ENCODE assay signal across 32 cellular contexts in the genomic region with DNA sequence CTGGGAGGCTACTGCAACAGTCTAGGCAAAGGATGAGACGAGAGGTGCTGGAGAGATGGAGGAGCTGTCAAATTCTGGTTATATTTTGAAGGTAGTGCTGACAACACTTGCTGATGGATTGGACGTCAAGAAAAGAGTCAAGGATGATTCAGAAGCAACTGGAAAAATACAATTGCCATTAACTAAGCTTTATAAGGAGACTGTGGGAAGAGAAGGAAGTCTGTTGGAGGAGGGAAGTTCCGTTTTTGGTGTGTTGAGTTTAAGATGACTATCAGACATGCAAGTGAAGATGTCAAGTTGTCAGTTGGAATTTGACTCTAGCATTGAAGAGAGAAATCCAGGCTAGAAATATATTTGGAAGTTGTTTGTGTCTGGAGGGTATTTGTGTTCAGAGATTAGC.
"Had no signal": no experiment of that assay in that cellular context is flagged by ENCODE, and none has a peak within 500 bp of the region (broad histone marks: within the 10 kb centered on the region; RNA-seq: fewer than 3 reads in every experiment).

No MANE protein-coding gene starts in this region.

- DNase-seq: activated CD4-positive, alpha-beta memory T cell treated with anti-CD3 and anti-CD28 coated beads, Interleukin-2, amount 10 ng/mL, durations not matched to agents 7 days and 5 days; activated CD4-positive, alpha-beta T cell treated with anti-CD3 and anti-CD28 coated beads for 1 hour; activated CD4-positive, alpha-beta T cell treated with anti-CD3 and anti-CD28 coated beads for 4 hours; activated CD4-positive, alpha-beta T cell treated with anti-CD3 and anti-CD28 coated beads, Interleukin-2, amount 10 ng/mL, durations not matched to agents 7 days and 5 days; activated CD4-positive, alpha-beta T cell treated with anti-CD3 and anti-CD28 coated beads, Interleukin-2, amount 50 U/mL, for 4 hours; activated CD8-positive, alpha-beta memory T cell treated with anti-CD3 and anti-CD28 coated beads, Interleukin-2, amount 50 U/mL, for 48 hours; activated gamma-delta T cell; activated naive CD4-positive, alpha-beta T cell; activated naive CD4-positive, alpha-beta T cell treated with anti-CD3 and anti-CD28 coated beads, Interleukin-2, amount 10 ng/mL, durations not matched to agents 7 days and 5 days; activated naive CD8-positive, alpha-beta T cell treated with anti-CD3 and anti-CD28 coated beads, Interleukin-2, amount 10 ng/mL, durations not matched to agents 7 days and 5 days; activated T-cell treated with anti-CD3 and anti-CD28 coated beads for 4 hours; activated T-cell treated with anti-CD3 and anti-CD28 coated beads, Interleukin-2, amount 50 U/mL, for 24 hours; activated T-cell treated with anti-CD3 and anti-CD28 coated beads, Interleukin-2, amount 50 U/mL, for 72 hours; dorsolateral prefrontal cortex; effector memory CD4-positive, alpha-beta T cell; endodermal cell; foreskin keratinocyte; gastrocnemius medialis; glutamatergic neuron; heart left ventricle; hypothalamus; T-helper 17 cell; T1000 had no signal

- H3K4me3 ChIP-seq: ascending aorta, breast epithelium, cardiac muscle cell, coronary artery, dorsolateral prefrontal cortex, gastrocnemius medialis, heart left ventricle had no signal

- FAIRE-seq: TTC549 had no signal

- H3K27me3 ChIP-seq: ascending aorta, breast epithelium, cardiac muscle cell, dorsolateral prefrontal cortex, foreskin keratinocyte, gastrocnemius medialis, heart left ventricle had no signal

- H3K27ac ChIP-seq: ascending aorta, breast epithelium, cardiac muscle cell, coronary artery, dorsolateral prefrontal cortex, foreskin keratinocyte, gastrocnemius medialis, heart left ventricle, VCaP had no signal

- H3K9me3 ChIP-seq: ascending aorta, breast epithelium, gastrocnemius medialis had no signal

- ATAC-seq: activated naive CD4-positive, alpha-beta T cell treated with anti-CD3 and anti-CD28 coated beads, Interleukin-2, amount 50 U/mL, for 72 hours; activated T-cell treated with anti-CD3 and anti-CD28 coated beads, Interleukin-2, amount 50 U/mL, for 72 hours; esophagus mucosa; gastrocnemius medialis; heart left ventricle; T-helper 17 cell; WTC11 had no signal

- H3K4me1 ChIP-seq: ascending aorta, breast epithelium, foreskin keratinocyte, gastrocnemius medialis, heart left ventricle had no signal

- H3K36me3 ChIP-seq: ascending aorta, breast epithelium, cardiac muscle cell, gastrocnemius medialis, heart left ventricle had no signal
